24 cellular contexts compared by ENCODE assay signal in genomic region chr7:72213081-72213480, GRCh38.
"Had no signal": no experiment of that assay in that cellular context is flagged by ENCODE, and none has a peak within 500 bp of the region (broad histone marks: within the 10 kb centered on the region; RNA-seq: fewer than 3 reads in every experiment).

No MANE protein-coding gene starts in this region.

- DNase-seq: activated CD4-positive, alpha-beta memory T cell treated with anti-CD3 and anti-CD28 coated beads, Interleukin-2, amount 10 ng/mL, durations not matched to agents 7 days and 5 days; activated CD4-positive, alpha-beta T cell treated with anti-CD3 and anti-CD28 coated beads for 1 hour; activated CD4-positive, alpha-beta T cell treated with anti-CD3 and anti-CD28 coated beads for 4 hours; activated CD4-positive, alpha-beta T cell treated with anti-CD3 and anti-CD28 coated beads, Interleukin-2, amount 10 ng/mL, durations not matched to agents 7 days and 5 days; activated CD4-positive, alpha-beta T cell treated with anti-CD3 and anti-CD28 coated beads, Interleukin-2, amount 50 U/mL, for 4 hours; activated CD8-positive, alpha-beta memory T cell treated with anti-CD3 and anti-CD28 coated beads, Interleukin-2, amount 50 U/mL, for 48 hours; activated gamma-delta T cell; activated naive CD4-positive, alpha-beta T cell; activated naive CD4-positive, alpha-beta T cell treated with anti-CD3 and anti-CD28 coated beads, Interleukin-2, amount 50 U/mL, for 16 hours; activated T-cell treated with anti-CD3 and anti-CD28 coated beads for 4 hours; activated T-cell treated with anti-CD3 and anti-CD28 coated beads, Interleukin-2, amount 50 U/mL, for 24 hours; activated T-cell treated with anti-CD3 and anti-CD28 coated beads, Interleukin-2, amount 50 U/mL, for 72 hours; amniotic stem cell; body of pancreas; cortex of kidney; dermis blood vessel endothelial cell; effector CD4-positive, alpha-beta T cell; effector memory CD8-positive, alpha-beta T cell; erythroblast; foreskin keratinocyte; heart right ventricle; T-helper 2 cell had no signal

- H3K4me1 Mint-ChIP-seq: activated CD4-positive, alpha-beta memory T cell treated with anti-CD3 and anti-CD28 coated beads, Interleukin-2, amount 10 ng/mL, durations not matched to agents 7 days and 5 days; activated CD4-positive, alpha-beta T cell treated with anti-CD3 and anti-CD28 coated beads, Interleukin-2, amount 10 ng/mL, durations not matched to agents 7 days and 5 days had no signal

- H3K4me3 Mint-ChIP-seq: activated CD4-positive, alpha-beta memory T cell treated with anti-CD3 and anti-CD28 coated beads, Interleukin-2, amount 10 ng/mL, durations not matched to agents 7 days and 5 days; activated CD4-positive, alpha-beta T cell treated with anti-CD3 and anti-CD28 coated beads, Interleukin-2, amount 10 ng/mL, durations not matched to agents 7 days and 5 days; activated naive CD8-positive, alpha-beta T cell; activated T-cell treated with anti-CD3 and anti-CD28 coated beads, Interleukin-2, amount 50 U/mL, for 24 hours; activated T-cell treated with anti-CD3 and anti-CD28 coated beads, Interleukin-2, amount 50 U/mL, for 72 hours; effector memory CD8-positive, alpha-beta T cell had no signal

- ATAC-seq: activated T-cell treated with anti-CD3 and anti-CD28 coated beads, Interleukin-2, amount 50 U/mL, for 72 hours; body of pancreas; effector memory CD8-positive, alpha-beta T cell; foreskin keratinocyte; gastroesophageal sphincter; heart right ventricle had no signal

- H3K27ac Mint-ChIP-seq: activated CD4-positive, alpha-beta memory T cell treated with anti-CD3 and anti-CD28 coated beads, Interleukin-2, amount 10 ng/mL, durations not matched to agents 7 days and 5 days; activated CD4-positive, alpha-beta T cell treated with anti-CD3 and anti-CD28 coated beads, Interleukin-2, amount 10 ng/mL, durations not matched to agents 7 days and 5 days; activated naive CD8-positive, alpha-beta T cell; activated T-cell treated with anti-CD3 and anti-CD28 coated beads, Interleukin-2, amount 50 U/mL, for 24 hours; activated T-cell treated with anti-CD3 and anti-CD28 coated beads, Interleukin-2, amount 50 U/mL, for 72 hours; effector memory CD8-positive, alpha-beta T cell had no signal

- H3K27me3 Mint-ChIP-seq: activated CD4-positive, alpha-beta memory T cell treated with anti-CD3 and anti-CD28 coated beads, Interleukin-2, amount 10 ng/mL, durations not matched to agents 7 days and 5 days; activated CD4-positive, alpha-beta T cell treated with anti-CD3 and anti-CD28 coated beads, Interleukin-2, amount 10 ng/mL, durations not matched to agents 7 days and 5 days; activated T-cell treated with anti-CD3 and anti-CD28 coated beads, Interleukin-2, amount 50 U/mL, for 24 hours had no signal

- H3K36me3 Mint-ChIP-seq: activated naive CD8-positive, alpha-beta T cell had no signal
